10 cellular contexts compared by ENCODE assay signal in genomic region chr7:105838273-105839141, GRCh38. TPM values are rescaled to one million over a fixed set of nuclear protein-coding genes. Genes with fewer than 3 reads are reported as not detected.
A peak's percentile ranks its signal among the peaks of the same experiment; 100 is the strongest.
DNase-seq lines count a peak whose midpoint lies in the region; ATAC-seq, FAIRE-seq and TF ChIP-seq lines count a peak whose summit lies in the region.
"Had no signal": no experiment of that assay in that cellular context is flagged by ENCODE, and none has a peak within 500 bp of the region (broad histone marks: within the 10 kb centered on the region; RNA-seq: fewer than 3 reads in every experiment).

No MANE protein-coding gene starts in this region.

- no peaks in the 10 kb centered on the region for H3K9me3 ChIP-seq in right atrium auricular region
- H3K9me3 ChIP-seq: heart left ventricle had no signal

- no peak overlapping the region for H3K27ac Mint-ChIP-seq in T-helper 2 cell treated with Interferon-gamma antibody and Interleukin-4, amounts not matched to agents 5 μg/mL and 100 μg/mL, for 36 hours

- H3K36me3 ChIP-seq in right atrium auricular region = no peaks in the 10 kb centered on the region
- H3K36me3 ChIP-seq: heart left ventricle had no signal

- intact Hi-C loops in Right ventricle myocardium superior (cut with DNase I) = no loop called here

- H3K9me3 Mint-ChIP-seq in T-helper 2 cell treated with Interferon-gamma antibody and Interleukin-4, amounts not matched to agents 5 μg/mL and 100 μg/mL, for 36 hours = no peaks in the 10 kb centered on the region

- no peaks in the 10 kb centered on the region for H3K27me3 ChIP-seq in right atrium auricular region
- H3K27me3 ChIP-seq: heart left ventricle had no signal

- H3K27ac ChIP-seq in right atrium auricular region = no peak overlapping the region

- no peak for TF ChIP-seq CTCF in right atrium auricular region (IDR thresholded peaks at IDR 0.05)

- H3K4me1 ChIP-seq in right atrium auricular region = peaks cover 0 to 11% of the 10 kb centered on the region in 2 donors

- peak; percentile 55 for DNase-seq in Right ventricle myocardium superior
- DNase-seq in right atrium auricular region (ENCODE audit: low spot score) = no peak
- DNase-seq in amniotic epithelial cell (ENCODE audit: low read depth) = peak; percentile 32
- DNase-seq in iris pigment epithelial cell (ENCODE audit: low read depth) = peak; percentile 21
- peak; percentile 69 for DNase-seq in urothelium cell line (ENCODE audit: low spot score)
- DNase-seq in T-helper 2 cell treated with Interferon-gamma antibody and Interleukin-4, amounts not matched to agents 5 μg/mL and 100 μg/mL, for 36 hours (ENCODE audit: low spot score) = no peak

- no peak overlapping the region for H3K4me3 ChIP-seq in right atrium auricular region
- H3K4me3 ChIP-seq: heart left ventricle had no signal

- peaks cover 8% of the 10 kb centered on the region for H3K27me3 Mint-ChIP-seq in T-helper 2 cell treated with Interferon-gamma antibody and Interleukin-4, amounts not matched to agents 5 μg/mL and 100 μg/mL, for 36 hours (ENCODE audit: low read depth)

- peak; percentile 44 for FAIRE-seq in urothelium cell line (lab: Jason Lieb, UNC)
- FAIRE-seq: RCC 7860 had no signal

- peak; percentile 51 for ATAC-seq in Right ventricle myocardium superior (ENCODE audit: poor library complexity)
- ATAC-seq in HG03097 (IDR thresholded peaks at IDR 0.05; ENCODE audit: low FRiP score, unreplicated experiment) = no peak
- ATAC-seq in HG02885 (IDR thresholded peaks at IDR 0.05; ENCODE audit: poor library complexity, unreplicated experiment) = no peak

- peaks cover 2% of the 10 kb centered on the region for H3K36me3 Mint-ChIP-seq in T-helper 2 cell treated with Interferon-gamma antibody and Interleukin-4, amounts not matched to agents 5 μg/mL and 100 μg/mL, for 36 hours (ENCODE audit: low read depth)

- H3K4me3 Mint-ChIP-seq in T-helper 2 cell treated with Interferon-gamma antibody and Interleukin-4, amounts not matched to agents 5 μg/mL and 100 μg/mL, for 36 hours = no peak overlapping the region

- peaks cover 6% of the 10 kb centered on the region for H3K4me1 Mint-ChIP-seq in T-helper 2 cell treated with Interferon-gamma antibody and Interleukin-4, amounts not matched to agents 5 μg/mL and 100 μg/mL, for 36 hours (ENCODE audit: low read depth)

RNA-seq across cellular contexts. Expression of gene ATXN7L1, which starts 37.9 kb away (rescaled TPM):
- 5.3 TPM for total RNA-seq in Right ventricle myocardium superior
- 1 to 10 TPM; 1.7 to 3.2 TPM for total RNA-seq in right atrium auricular region

Comparison
In these comparisons a context has a peak if more than half of its experiments do, and no peak if none do; other contexts are left out.
1. DNase-seq: peak in Right ventricle myocardium superior (single experiment), amniotic epithelial cell (single experiment), iris pigment epithelial cell (single experiment) and urothelium cell line (single experiment); none in right atrium auricular region (single experiment) and T-helper 2 cell treated with Interferon-gamma antibody and Interleukin-4, amounts not matched to agents 5 μg/mL and 100 μg/mL, for 36 hours (single experiment).